Comparison of ENCODE assay signal across 9 cellular contexts in genomic region chr15:67820992-67821783, GRCh38. TPM values are rescaled to one million over a fixed set of nuclear protein-coding genes. Genes with fewer than 3 reads are reported as not detected.
A peak's percentile ranks its signal among the peaks of the same experiment; 100 is the strongest.
DNase-seq lines count a peak whose midpoint lies in the region; ATAC-seq and TF ChIP-seq lines count a peak whose summit lies in the region.
"Had no signal": no experiment of that assay in that cellular context is flagged by ENCODE, and none has a peak within 500 bp of the region (broad histone marks: within the 10 kb centered on the region; RNA-seq: fewer than 3 reads in every experiment).

No MANE protein-coding gene starts in this region.

- H3K27ac ChIP-seq in right lobe of liver = no peak overlapping the region

- H3K36me3 ChIP-seq in right lobe of liver = no peaks in the 10 kb centered on the region

- ATAC-seq in right lobe of liver = peak; percentile 59 to 78 (median 69)
- ATAC-seq in HG02610 (IDR thresholded peaks at IDR 0.05; ENCODE audit: unreplicated experiment) = no peak

- H3K4me1 ChIP-seq in right lobe of liver = peaks cover 0 to 13% (median 0%) of the 10 kb centered on the region in 4 donors

- TF ChIP-seq CTCF in brain (conservative IDR thresholded peaks at IDR 0.05) (no peak), right lobe of liver (IDR thresholded peaks at IDR 0.05) (no peak)

- no peak overlapping the region for H3K4me3 ChIP-seq in right lobe of liver

- H3K27ac Mint-ChIP-seq in IgD-negative memory B cell = peak overlapping the region; percentile 59 to 93 (median 92)
- H3K27ac Mint-ChIP-seq in brain = peak overlapping the region in 2 of 5 experiments; percentile 3 to 82

- peaks cover 15 to 22% (median 16%) of the 10 kb centered on the region in 3 donors for H3K4me1 Mint-ChIP-seq in IgD-negative memory B cell
- peaks cover 47% of the 10 kb centered on the region for H3K4me1 Mint-ChIP-seq in brain

- 9% methylated on average over 19 of the region's 39 CpGs for WGBS in right lobe of liver (ENCODE audit: insufficient coverage, low coverage, low lambda C conversion rate, missing lambda C conversion rate)

- no peak for TF ChIP-seq POLR2A in right lobe of liver (IDR thresholded peaks at IDR 0.05)

- peaks cover 70% of the 10 kb centered on the region for H3K27me3 Mint-ChIP-seq in IgD-negative memory B cell
- peaks cover 96% of the 10 kb centered on the region for H3K27me3 Mint-ChIP-seq in brain

- DNase-seq in AG08396 (ENCODE audit: low spot score) (peak; percentile 88), right lobe of liver (peak in 1 of 3 donors; percentile 65), GF-D8 (lab: John Stamatoyannopoulos, UW) (no peak), SKM-1 (lab: John Stamatoyannopoulos, UW; ENCODE audit: unreplicated experiment) (no peak), pons (ENCODE audit: low spot score) (no peak)
- DNase-seq: amniotic stem cell had no signal

- H3K9me3 ChIP-seq in right lobe of liver = no peaks in the 10 kb centered on the region

- peaks cover 2% of the 10 kb centered on the region for H3K36me3 Mint-ChIP-seq in IgD-negative memory B cell
- H3K36me3 Mint-ChIP-seq in brain = peaks cover 23% of the 10 kb centered on the region

- peaks cover 2 to 6% (median 3%) of the 10 kb centered on the region in 3 donors for H3K9me3 Mint-ChIP-seq in IgD-negative memory B cell
- H3K9me3 Mint-ChIP-seq in brain = peaks cover 9 to 23% (median 15%) of the 10 kb centered on the region in 5 experiments

- intact Hi-C loops in right lobe of liver (cut with DNase I) = no loop called here

- peak overlapping the region in 3 of 4 donors; percentile 17 to 75 (median 57) for H3K4me3 Mint-ChIP-seq in IgD-negative memory B cell
- peak overlapping the region; percentile 70 to 87 (median 78) for H3K4me3 Mint-ChIP-seq in brain

- peaks cover 11 to 34% of the 10 kb centered on the region in 2 donors for H3K27me3 ChIP-seq in right lobe of liver

RNA-seq across cellular contexts. Expression of gene SKOR1, which starts 4.1 kb away (rescaled TPM):
- polyA plus RNA-seq in IgD-negative memory B cell (not detected), brain (ENCODE audit: insufficient read depth, low read depth, low replicate concordance) (0.49 TPM)
- under 1 TPM in 5 of 6 experiments, not detected in 1; 0.05 to 0.21 (median 0.09) TPM for total RNA-seq in right lobe of liver

RNA-seq across cellular contexts. Expression of gene RNU6-1, which starts 18.7 kb away (rescaled TPM):
- not detected for polyA plus RNA-seq in IgD-negative memory B cell
- not detected for polyA plus RNA-seq in brain (ENCODE audit: insufficient read depth, low read depth, low replicate concordance)
- not detected for total RNA-seq in right lobe of liver
